In genomic region chr19:18571564-18572344, GRCh38 we compare ENCODE assay signal across 8 cellular contexts. TPM values are rescaled to one million over a fixed set of nuclear protein-coding genes. Genes with fewer than 3 reads are reported as not detected.
DNase-seq lines count a peak whose midpoint lies in the region; ATAC-seq, FAIRE-seq and TF ChIP-seq lines count a peak whose summit lies in the region.

Gene UBA52, plus strand, starts transcription at chr19:18571857. Its CDS starts 1,444 bp downstream, at chr19:18573301.

- peak; percentile 100 for FAIRE-seq in GM12891 (lab: Jason Lieb, UNC)

- H3K4me1 ChIP-seq in adrenal gland (replicated peaks in 1 of 2): peaks cover 14 to 19% of the 10 kb centered on the region in 2 donors
- H3K4me1 ChIP-seq in upper lobe of right lung: peaks cover 12% of the 10 kb centered on the region

- H3K27ac ChIP-seq in adrenal gland (peak within 1 kb of the TSS; percentile 85 to 94 (median 92)), upper lobe of right lung (peak within 1 kb of the TSS; percentile 96)

- H3K36me3 ChIP-seq in adrenal gland (replicated peaks in 1 of 2) (peaks cover 0 to 62% of the 10 kb centered on the region in 2 donors), upper lobe of right lung (peaks cover 63% of the 10 kb centered on the region)

- H3K9me3 ChIP-seq in adrenal gland (replicated peaks in 1 of 3) (no peaks in the 10 kb centered on the region), upper lobe of right lung (no peaks in the 10 kb centered on the region)

- 0% methylated on average over 20 to 73 of the region's 75 CpGs for WGBS in adrenal gland, 4 donors

- ATAC-seq in HG02840 (IDR thresholded peaks at IDR 0.05; ENCODE audit: low FRiP score, unreplicated experiment): peak; percentile 92
- ATAC-seq in upper lobe of right lung: peak; percentile 98

- intact Hi-C loops in adrenal gland (cut with DNase I): no loop called here
- intact Hi-C loops in cardiac septum (cut with DNase I): loop anchor here (1.0 to 5.0 kb wide), 3 partner anchors 14 to 346 kb away; partner anchors contain the start of genes COPE, DDX49 and KXD1
- intact Hi-C loops in posterior vena cava (cut with DNase I): no loop called here
- intact Hi-C loops in upper lobe of right lung (cut with DNase I): no loop called here

- TF ChIP-seq POLR2A in GM12891 (IDR thresholded peaks at IDR 0.05; ENCODE audit: low read depth, low read length): peak; percentile 87
- TF ChIP-seq POLR2A in adrenal gland (IDR thresholded peaks at IDR 0.05): peak; percentile 83 to 94

- H3K4me3 ChIP-seq in adrenal gland (peak within 1 kb of the TSS; percentile 79 to 94 (median 82)), upper lobe of right lung (peak within 1 kb of the TSS; percentile 95)

- H3K27me3 ChIP-seq in adrenal gland: no peaks in the 10 kb centered on the region
- H3K27me3 ChIP-seq in upper lobe of right lung: no peaks in the 10 kb centered on the region

- DNase-seq in GM12891 (ENCODE audit: insufficient read length, low spot score) (peak; percentile 95), NCI-H146 (lab: John Stamatoyannopoulos, UW) (peak; percentile 99), T-helper 1 cell (peak; percentile 96 to 98 (median 98)), adrenal gland (peak; percentile 98 to 99 (median 98)), cardiac septum (ENCODE audit: low spot score) (peak; percentile 98), posterior vena cava (ENCODE audit: low spot score) (peak; percentile 100), upper lobe of right lung (peak; percentile 99)

- TF ChIP-seq CTCF in adrenal gland (IDR thresholded peaks at IDR 0.05): peak in 1 of 6 experiments; percentile 7
- TF ChIP-seq CTCF in upper lobe of right lung (IDR thresholded peaks at IDR 0.05): no peak

TF ChIP-seq in GM12891, 5 proteins besides CTCF, POLR2A, EP300 and RAD21:
- TF ChIP-seq PAX5 (IDR thresholded peaks at IDR 0.05; ENCODE audit: insufficient read depth, low read length, severe bottlenecking) (no peak), POLR2AphosphoS5 (IDR thresholded peaks at IDR 0.05; ENCODE audit: low read depth, low read length) (peak; percentile 91), SPI1 (IDR thresholded peaks at IDR 0.05; ENCODE audit: low read depth, low read length) (no peak), TAF1 (IDR thresholded peaks at IDR 0.05; ENCODE audit: low read depth, low read length) (peak; percentile 97), POU2F2 (IDR thresholded peaks at IDR 0.05; ENCODE audit: low read depth, low read length) (peak; percentile 78)

RNA-seq across cellular contexts. Expression of gene UBA52, which starts in this region (rescaled TPM):
- polyA plus RNA-seq in GM12891 (2012; ENCODE audit: low read depth, missing spikeins): 3,373 TPM
- 1,000 to 10,000 TPM in 6 of 8 donors, 100 to 1,000 TPM in 2; 781 to 1,331 (median 1,042) TPM for total RNA-seq in adrenal gland
- polyA plus RNA-seq in adrenal gland: 1,000 to 10,000 TPM in 2 of 3 donors, 100 to 1,000 TPM in 1; 950 to 1,900 (median 1,669) TPM
- total RNA-seq in cardiac septum: 573 TPM
- total RNA-seq in posterior vena cava: 100 to 1,000 TPM; 725 to 767 TPM
- total RNA-seq in upper lobe of right lung: 840 TPM

Comparison
In these comparisons a context has a peak if more than half of its experiments do, and no peak if none do; other contexts are left out.
1. Peak in every context shown above with its lines: DNase-seq, ATAC-seq, H3K4me3 ChIP-seq and H3K27ac ChIP-seq.